In genomic region chr9:114240647-114241558, GRCh38 we compare ENCODE assay signal across 13 cellular contexts.
"Had no signal": no experiment of that assay in that cellular context is flagged by ENCODE, and none has a peak within 500 bp of the region (broad histone marks: within the 10 kb centered on the region; RNA-seq: fewer than 3 reads in every experiment).

No MANE protein-coding gene starts in this region.

- ATAC-seq: natural killer cell had no signal

- H3K4me3 ChIP-seq: colonic mucosa, esophagus muscularis mucosa, stomach, testis, upper lobe of left lung had no signal

- H3K27ac ChIP-seq: colonic mucosa, esophagus muscularis mucosa, stomach, testis, upper lobe of left lung had no signal

- H3K4me1 ChIP-seq: colonic mucosa, upper lobe of left lung had no signal

- H3K9me3 ChIP-seq: colonic mucosa, esophagus muscularis mucosa, stomach, testis, upper lobe of left lung had no signal

- DNase-seq: activated CD4-positive, alpha-beta memory T cell treated with anti-CD3 and anti-CD28 coated beads, Interleukin-2, amount 10 ng/mL, durations not matched to agents 7 days and 5 days; activated CD4-positive, CD25-positive, alpha-beta regulatory T cell treated with anti-CD3 and anti-CD28 coated beads, Interleukin-2, amount 50 U/mL, for 72 hours; activated effector memory CD4-positive, alpha-beta T cell treated with anti-CD3 and anti-CD28 coated beads, Interleukin-2, amount 50 U/mL, for 16 hours; activated T-cell treated with anti-CD3 and anti-CD28 coated beads, Interleukin-2, amount 50 U/mL, for 48 hours; amniotic stem cell; colonic mucosa; kidney glomerular epithelial cell; mesenchymal stem cell; natural killer cell; stomach; testis; upper lobe of left lung had no signal
